ENCODE assay signal across 19 cellular contexts in the genomic region with DNA sequence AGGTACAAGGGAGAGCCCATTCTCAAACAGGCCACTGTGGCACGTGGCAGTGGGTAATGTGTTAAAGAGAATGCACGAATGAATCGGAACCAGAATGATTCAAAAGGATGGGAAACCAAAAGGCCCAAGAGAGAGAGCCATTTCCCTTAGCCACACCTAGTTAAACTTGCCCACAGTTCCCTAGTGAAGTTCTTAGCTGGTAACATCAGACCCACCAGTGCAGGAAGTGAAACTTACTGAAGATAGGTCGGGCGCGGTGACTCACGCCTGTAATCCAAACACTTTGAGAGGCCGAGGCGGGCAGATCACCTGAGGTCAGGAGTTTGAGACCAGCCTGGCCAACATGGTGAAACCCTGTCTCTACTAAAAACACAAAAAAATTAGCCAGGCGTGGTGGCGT.
A peak's percentile ranks its signal among the peaks of the same experiment; 100 is the strongest.
DNase-seq lines count a peak whose midpoint lies in the region; ATAC-seq lines count a peak whose summit lies in the region.
"Had no signal": no experiment of that assay in that cellular context is flagged by ENCODE, and none has a peak within 500 bp of the region (broad histone marks: within the 10 kb centered on the region; RNA-seq: fewer than 3 reads in every experiment).

No MANE protein-coding gene starts in this region.

- no peak overlapping the region for H3K27ac Mint-ChIP-seq in activated CD8-positive, alpha-beta memory T cell treated with anti-CD3 and anti-CD28 coated beads, Interleukin-2, amount 10 ng/mL, durations not matched to agents 7 days and 5 days
- H3K27ac Mint-ChIP-seq: activated naive CD8-positive, alpha-beta T cell; brain; natural killer cell treated with Interleukin-12 subunit alpha and Interleukin-12 subunit beta and Interleukin-15 and Interleukin-18, amount 100 ng/mL, for 72 hours had no signal

- H3K4me1 Mint-ChIP-seq in activated CD8-positive, alpha-beta memory T cell treated with anti-CD3 and anti-CD28 coated beads, Interleukin-2, amount 10 ng/mL, durations not matched to agents 7 days and 5 days: peaks cover 5% of the 10 kb centered on the region

- H3K27me3 Mint-ChIP-seq in activated CD8-positive, alpha-beta memory T cell treated with anti-CD3 and anti-CD28 coated beads, Interleukin-2, amount 10 ng/mL, durations not matched to agents 7 days and 5 days: no peaks in the 10 kb centered on the region

- no peaks in the 10 kb centered on the region for H3K9me3 Mint-ChIP-seq in activated CD8-positive, alpha-beta memory T cell treated with anti-CD3 and anti-CD28 coated beads, Interleukin-2, amount 10 ng/mL, durations not matched to agents 7 days and 5 days (ENCODE audit: low read depth)
- H3K9me3 Mint-ChIP-seq: activated T-cell treated with anti-CD3 and anti-CD28 coated beads, Interleukin-2, amount 50 U/mL, for 4 hours; brain; natural killer cell treated with Interleukin-12 subunit alpha and Interleukin-12 subunit beta and Interleukin-15 and Interleukin-18, amount 100 ng/mL, for 72 hours had no signal

- no peak overlapping the region for H3K4me3 Mint-ChIP-seq in activated CD8-positive, alpha-beta memory T cell treated with anti-CD3 and anti-CD28 coated beads, Interleukin-2, amount 10 ng/mL, durations not matched to agents 7 days and 5 days
- H3K4me3 Mint-ChIP-seq: activated naive CD8-positive, alpha-beta T cell; activated T-cell treated with anti-CD3 and anti-CD28 coated beads, Interleukin-2, amount 50 U/mL, for 4 hours; brain; natural killer cell treated with Interleukin-12 subunit alpha and Interleukin-12 subunit beta and Interleukin-15 and Interleukin-18, amount 100 ng/mL, for 72 hours had no signal

- no peaks in the 10 kb centered on the region for H3K36me3 Mint-ChIP-seq in activated CD8-positive, alpha-beta memory T cell treated with anti-CD3 and anti-CD28 coated beads, Interleukin-2, amount 10 ng/mL, durations not matched to agents 7 days and 5 days
- H3K36me3 Mint-ChIP-seq: activated naive CD8-positive, alpha-beta T cell; natural killer cell treated with Interleukin-12 subunit alpha and Interleukin-12 subunit beta and Interleukin-15 and Interleukin-18, amount 100 ng/mL, for 72 hours had no signal

- ATAC-seq in HG03045 (IDR thresholded peaks at IDR 0.05; ENCODE audit: unreplicated experiment) (no peak), GM18870 (IDR thresholded peaks at IDR 0.05; ENCODE audit: unreplicated experiment) (no peak)
- ATAC-seq in activated CD8-positive, alpha-beta memory T cell treated with anti-CD3 and anti-CD28 coated beads, Interleukin-2, amount 10 ng/mL, durations not matched to agents 7 days and 5 days: no peak
- ATAC-seq: activated T-cell treated with anti-CD3 and anti-CD28 coated beads, Interleukin-2, amount 50 U/mL, for 4 hours; HepG2; natural killer cell treated with Interleukin-12 subunit alpha and Interleukin-12 subunit beta and Interleukin-15 and Interleukin-18, amount 100 ng/mL, for 72 hours had no signal

- CTCF ChIA-PET in activated CD8-positive, alpha-beta memory T cell treated with anti-CD3 and anti-CD28 coated beads, Interleukin-2, amount 10 ng/mL, durations not matched to agents 7 days and 5 days (lab: Charles Lee): no interaction called here

- peak; percentile 53 for DNase-seq in SKM-1 treated with dmso at 0.1 percent for 144 hours (lab: John Stamatoyannopoulos, UW; ENCODE audit: unreplicated experiment)
- DNase-seq in SKM-1 (lab: John Stamatoyannopoulos, UW; ENCODE audit: unreplicated experiment): no peak
- peak; percentile 72 for DNase-seq in H4 (ENCODE audit: low spot score)
- peak; percentile 68 for DNase-seq in NOMO-1 treated with DMSO at 0.1 percent for 48 hours (lab: John Stamatoyannopoulos, UW; ENCODE audit: unreplicated experiment)
- peak; percentile 19 for DNase-seq in iris pigment epithelial cell (ENCODE audit: low read depth)
- no peak for DNase-seq in activated CD8-positive, alpha-beta memory T cell treated with anti-CD3 and anti-CD28 coated beads, Interleukin-2, amount 10 ng/mL, durations not matched to agents 7 days and 5 days
- DNase-seq: 8988T; activated T-cell treated with anti-CD3 and anti-CD28 coated beads, Interleukin-2, amount 50 U/mL, for 4 hours; NCI-H1092; NCI-H526; SK-N-SH; stimulated activated CD4-positive, alpha-beta T cell treated with anti-CD3 and anti-CD28 coated beads, Interleukin-4, amount 100 ng/mL, for 24 hours; T1000 had no signal

Comparison
In these comparisons a context has a peak if more than half of its experiments do, and no peak if none do; other contexts are left out.
1. DNase-seq: peak in SKM-1 treated with dmso at 0.1 percent for 144 hours (single experiment), H4 (single experiment), NOMO-1 treated with DMSO at 0.1 percent for 48 hours (single experiment) and iris pigment epithelial cell (single experiment); none in SKM-1 (single experiment) and activated CD8-positive, alpha-beta memory T cell treated with anti-CD3 and anti-CD28 coated beads, Interleukin-2, amount 10 ng/mL, durations not matched to agents 7 days and 5 days (single experiment).